Comparison of ENCODE assay signal across 15 cellular contexts in the genomic region with DNA sequence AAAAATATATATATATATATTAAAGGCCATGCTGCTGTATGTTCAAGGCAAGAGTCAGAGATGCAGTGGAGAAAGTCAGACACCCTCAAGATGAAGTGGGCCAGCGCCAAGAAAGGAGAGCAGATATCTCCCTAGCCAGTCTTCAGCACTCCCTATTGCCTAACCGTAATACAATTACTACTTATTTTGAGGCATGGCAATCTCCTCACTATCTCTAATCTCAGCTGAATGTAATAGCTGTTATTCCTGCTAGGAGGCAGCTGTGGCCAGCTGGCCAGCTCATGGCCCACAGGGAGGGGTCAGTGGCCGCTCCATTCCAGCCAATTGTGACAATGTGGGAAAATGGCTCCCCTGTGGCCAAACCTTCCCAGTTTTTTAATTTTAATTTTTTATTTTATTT.
"Had no signal": no experiment of that assay in that cellular context is flagged by ENCODE, and none has a peak within 500 bp of the region (broad histone marks: within the 10 kb centered on the region; RNA-seq: fewer than 3 reads in every experiment).

No MANE protein-coding gene starts in this region.

- H3K27me3 ChIP-seq: foreskin keratinocyte, right lobe of liver had no signal

- H3K27ac ChIP-seq: foreskin keratinocyte, right lobe of liver, thoracic aorta had no signal

- DNase-seq: activated CD4-positive, alpha-beta T cell treated with anti-CD3 and anti-CD28 coated beads, Interleukin-2, amount 50 U/mL, for 1 hour; activated effector memory CD4-positive, alpha-beta T cell treated with Interleukin-2 at 50 U/mL for 16 hours; activated T-cell treated with anti-CD3 and anti-CD28 coated beads, Interleukin-2, amount 50 U/mL, for 1 hour; amygdala; foreskin keratinocyte; naive thymus-derived CD4-positive, alpha-beta T cell; stimulated activated CD4-positive, alpha-beta T cell treated with anti-CD3 and anti-CD28 coated beads, Interleukin-12 subunit alpha, Interleukin-12 subunit beta, amount 100 ng/mL, for 4 hours; stimulated activated CD4-positive, alpha-beta T cell treated with anti-CD3 and anti-CD28 coated beads, Interleukin-2, amount 100 ng/mL, for 48 hours; stimulated activated CD8-positive, alpha-beta memory T cell treated with anti-CD3 and anti-CD28 coated beads, Interleukin-4, amount 100 ng/mL, for 48 hours had no signal

- H3K9me3 ChIP-seq: right lobe of liver, thoracic aorta had no signal

- H3K9me3 Mint-ChIP-seq: activated naive CD4-positive, alpha-beta T cell treated with anti-CD3 and anti-CD28 coated beads, Interleukin-2, amount 50 U/mL, for 24 hours; stimulated activated naive CD8-positive, alpha-beta T cell treated with anti-CD3 and anti-CD28 coated beads, Interleukin-15, Interleukin-2, amounts not matched to agents 100 ng/mL and 50 ng/mL, for 24 hours had no signal

- H3K4me1 ChIP-seq: foreskin keratinocyte, right lobe of liver had no signal

- ATAC-seq: esophagus mucosa; foreskin keratinocyte; naive thymus-derived CD4-positive, alpha-beta T cell; right lobe of liver had no signal

- H3K4me3 Mint-ChIP-seq: activated naive CD4-positive, alpha-beta T cell treated with anti-CD3 and anti-CD28 coated beads, Interleukin-2, amount 50 U/mL, for 24 hours; naive thymus-derived CD4-positive, alpha-beta T cell; stimulated activated naive CD8-positive, alpha-beta T cell treated with anti-CD3 and anti-CD28 coated beads, Interleukin-15, Interleukin-2, amounts not matched to agents 100 ng/mL and 50 ng/mL, for 24 hours had no signal

- H3K27ac Mint-ChIP-seq: stimulated activated naive CD8-positive, alpha-beta T cell treated with anti-CD3 and anti-CD28 coated beads, Interleukin-15, Interleukin-2, amounts not matched to agents 100 ng/mL and 50 ng/mL, for 24 hours had no signal

- H3K4me3 ChIP-seq: lung, right lobe of liver, thoracic aorta had no signal

- H3K27me3 Mint-ChIP-seq: activated naive CD4-positive, alpha-beta T cell treated with anti-CD3 and anti-CD28 coated beads, Interleukin-2, amount 50 U/mL, for 24 hours; naive thymus-derived CD4-positive, alpha-beta T cell; stimulated activated naive CD8-positive, alpha-beta T cell treated with anti-CD3 and anti-CD28 coated beads, Interleukin-15, Interleukin-2, amounts not matched to agents 100 ng/mL and 50 ng/mL, for 24 hours had no signal
